ENCODE assay signal across 3 cellular contexts in genomic region chr2:20247084-20247483, GRCh38.
A peak's percentile ranks its signal among the peaks of the same experiment; 100 is the strongest.
TF ChIP-seq lines count a peak whose summit lies in the region.

No MANE protein-coding gene starts in this region.

TF ChIP-seq in GM23338, 12 proteins besides CTCF, POLR2A, EP300 and RAD21 (continues in another document):
- no peak for TF ChIP-seq POLR2AphosphoS5 (IDR thresholded peaks at IDR 0.05; ENCODE audit: low read depth)
- TF ChIP-seq NANOG (IDR thresholded peaks at IDR 0.05; ENCODE audit: borderline replicate concordance) = no peak
- no peak for TF ChIP-seq ZNF331 (CRISPR knock-in tag; IDR thresholded peaks at IDR 0.05; ENCODE audit: low read depth)
- TF ChIP-seq, protein P1, sequence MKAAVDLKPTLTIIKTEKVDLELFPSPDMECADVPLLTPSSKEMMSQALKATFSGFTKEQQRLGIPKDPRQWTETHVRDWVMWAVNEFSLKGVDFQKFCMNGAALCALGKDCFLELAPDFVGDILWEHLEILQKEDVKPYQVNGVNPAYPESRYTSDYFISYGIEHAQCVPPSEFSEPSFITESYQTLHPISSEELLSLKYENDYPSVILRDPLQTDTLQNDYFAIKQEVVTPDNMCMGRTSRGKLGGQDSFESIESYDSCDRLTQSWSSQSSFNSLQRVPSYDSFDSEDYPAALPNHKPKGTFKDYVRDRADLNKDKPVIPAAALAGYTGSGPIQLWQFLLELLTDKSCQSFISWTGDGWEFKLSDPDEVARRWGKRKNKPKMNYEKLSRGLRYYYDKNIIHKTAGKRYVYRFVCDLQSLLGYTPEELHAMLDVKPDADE (IDR thresholded peaks at IDR 0.05) = no peak
- TF ChIP-seq, protein P2, sequence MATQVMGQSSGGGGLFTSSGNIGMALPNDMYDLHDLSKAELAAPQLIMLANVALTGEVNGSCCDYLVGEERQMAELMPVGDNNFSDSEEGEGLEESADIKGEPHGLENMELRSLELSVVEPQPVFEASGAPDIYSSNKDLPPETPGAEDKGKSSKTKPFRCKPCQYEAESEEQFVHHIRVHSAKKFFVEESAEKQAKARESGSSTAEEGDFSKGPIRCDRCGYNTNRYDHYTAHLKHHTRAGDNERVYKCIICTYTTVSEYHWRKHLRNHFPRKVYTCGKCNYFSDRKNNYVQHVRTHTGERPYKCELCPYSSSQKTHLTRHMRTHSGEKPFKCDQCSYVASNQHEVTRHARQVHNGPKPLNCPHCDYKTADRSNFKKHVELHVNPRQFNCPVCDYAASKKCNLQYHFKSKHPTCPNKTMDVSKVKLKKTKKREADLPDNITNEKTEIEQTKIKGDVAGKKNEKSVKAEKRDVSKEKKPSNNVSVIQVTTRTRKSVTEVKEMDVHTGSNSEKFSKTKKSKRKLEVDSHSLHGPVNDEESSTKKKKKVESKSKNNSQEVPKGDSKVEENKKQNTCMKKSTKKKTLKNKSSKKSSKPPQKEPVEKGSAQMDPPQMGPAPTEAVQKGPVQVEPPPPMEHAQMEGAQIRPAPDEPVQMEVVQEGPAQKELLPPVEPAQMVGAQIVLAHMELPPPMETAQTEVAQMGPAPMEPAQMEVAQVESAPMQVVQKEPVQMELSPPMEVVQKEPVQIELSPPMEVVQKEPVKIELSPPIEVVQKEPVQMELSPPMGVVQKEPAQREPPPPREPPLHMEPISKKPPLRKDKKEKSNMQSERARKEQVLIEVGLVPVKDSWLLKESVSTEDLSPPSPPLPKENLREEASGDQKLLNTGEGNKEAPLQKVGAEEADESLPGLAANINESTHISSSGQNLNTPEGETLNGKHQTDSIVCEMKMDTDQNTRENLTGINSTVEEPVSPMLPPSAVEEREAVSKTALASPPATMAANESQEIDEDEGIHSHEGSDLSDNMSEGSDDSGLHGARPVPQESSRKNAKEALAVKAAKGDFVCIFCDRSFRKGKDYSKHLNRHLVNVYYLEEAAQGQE (IDR thresholded peaks at IDR 0.05; ENCODE audit: unreplicated experiment) = no peak
- no peak for TF ChIP-seq STAT1 (IDR thresholded peaks at IDR 0.05; ENCODE audit: unreplicated experiment)
- no peak for TF ChIP-seq ZNF114 (CRISPR knock-in tag; IDR thresholded peaks at IDR 0.05)
- no peak for TF ChIP-seq JUNB (IDR thresholded peaks at IDR 0.05; ENCODE audit: unreplicated experiment)
- TF ChIP-seq CREB1 (CRISPR knock-in tag; IDR thresholded peaks at IDR 0.05; ENCODE audit: low read depth) = no peak
- no peak for TF ChIP-seq EZH2 (IDR thresholded peaks at IDR 0.05; ENCODE audit: low read depth, unreplicated experiment)
- no peak for TF ChIP-seq EZH2phosphoT487 (IDR thresholded peaks at IDR 0.05; ENCODE audit: unreplicated experiment)

TF ChIP-seq in K562, 482 proteins besides CTCF, POLR2A, EP300 and RAD21:
- peak; percentile 17; the same call in 1 of the 2 replicates for TF ChIP-seq MYNN (IDR thresholded peaks at IDR 0.05)
- TF ChIP-seq MYNN (CRISPR knock-in tag; IDR thresholded peaks at IDR 0.05) = no peak
- no peak for TF ChIP-seq MTA3 (IDR thresholded peaks at IDR 0.05; ENCODE audit: borderline replicate concordance)
- no peak for TF ChIP-seq ZNF592 (IDR thresholded peaks at IDR 0.05)
- no peak for TF ChIP-seq ZNF121 (CRISPR knock-in tag; conservative IDR thresholded peaks at IDR 0.05)
- no peak for TF ChIP-seq BRD4 (IDR thresholded peaks at IDR 0.05)
- TF ChIP-seq PATZ1 (CRISPR knock-in tag; IDR thresholded peaks at IDR 0.05; ENCODE audit: borderline replicate concordance) = no peak
- TF ChIP-seq POLR2AphosphoS2 (IDR thresholded peaks at IDR 0.05; ENCODE audit: low read length) = peak; percentile 56; the same call in 1 of the 2 replicates
- TF ChIP-seq SUPT5H (IDR thresholded peaks at IDR 0.05) = peak; percentile 35; the same call in 1 of the 2 replicates
- no peak for TF ChIP-seq ZNF584 (CRISPR knock-in tag; IDR thresholded peaks at IDR 0.05; ENCODE audit: low read depth)
- no peak for TF ChIP-seq MTF1 (CRISPR knock-in tag; IDR thresholded peaks at IDR 0.05; ENCODE audit: borderline replicate concordance)

TF ChIP-seq in neural cell, 6 proteins besides CTCF, POLR2A, EP300 and RAD21:
- TF ChIP-seq TAF1 (IDR thresholded peaks at IDR 0.05; ENCODE audit: low read depth) = no peak
- peak; percentile 11 for TF ChIP-seq POLR2AphosphoS5 (IDR thresholded peaks at IDR 0.05)
